Comparison of ENCODE assay signal across 8 cellular contexts in the genomic region with DNA sequence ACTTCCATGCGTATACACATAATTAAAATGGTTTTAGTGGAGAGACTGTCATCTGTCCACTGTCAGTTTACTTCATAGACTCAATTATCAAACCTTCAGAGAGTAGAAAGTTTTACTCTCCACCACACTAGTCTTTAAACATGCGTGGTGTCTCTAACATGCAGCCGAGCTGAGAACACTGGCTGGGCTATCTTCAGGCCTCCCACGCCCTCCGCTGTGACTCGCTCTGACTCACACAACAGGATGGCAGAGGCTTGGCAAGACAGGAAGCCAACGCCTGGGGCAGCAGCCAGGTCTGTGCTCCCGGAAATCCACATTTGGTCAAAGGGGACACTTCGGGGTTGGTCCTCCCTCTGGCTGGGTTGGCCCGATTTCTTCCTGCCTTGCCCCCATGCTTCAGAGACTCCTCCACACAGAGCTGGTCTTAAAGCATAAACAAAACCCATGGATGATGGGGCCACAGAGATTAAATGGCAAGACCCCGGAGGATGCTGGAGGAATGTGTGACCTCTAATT. TPM values are rescaled to one million over a fixed set of nuclear protein-coding genes. Genes with fewer than 3 reads are reported as not detected.
DNase-seq lines count a peak whose midpoint lies in the region; ATAC-seq and TF ChIP-seq lines count a peak whose summit lies in the region.

No MANE protein-coding gene starts in this region.

- intact Hi-C loops in left ventricle myocardium inferior (cut with micrococcal nuclease), result no loop called here

- H3K36me3 Mint-ChIP-seq in activated naive CD8-positive, alpha-beta T cell, result no peaks in the 10 kb centered on the region

- ATAC-seq in GM19043 (IDR thresholded peaks at IDR 0.05; ENCODE audit: low read depth, unreplicated experiment), result peak; percentile 42
- ATAC-seq in HG03442 (IDR thresholded peaks at IDR 0.05; ENCODE audit: unreplicated experiment), result peak; percentile 47

- H3K27me3 Mint-ChIP-seq in activated naive CD8-positive, alpha-beta T cell, result no peaks in the 10 kb centered on the region

- H3K9ac ChIP-seq in skeletal muscle tissue (ENCODE audit: low read depth in 1 of 3, low read length in 3 of 3), result peak overlapping the region in 2 of 3 donors; percentile 47 to 63

- H3K36me3 ChIP-seq in left ventricle myocardium inferior, result no peaks in the 10 kb centered on the region
- H3K36me3 ChIP-seq in skeletal muscle tissue (ENCODE audit: control insufficient read depth in 3 of 3, insufficient read depth in 3 of 3, low read length in 3 of 3), result no peaks in the 10 kb centered on the region

- peak overlapping the region; percentile 49 for H3K4me3 Mint-ChIP-seq in activated naive CD8-positive, alpha-beta T cell

- H3K27ac Mint-ChIP-seq in activated naive CD8-positive, alpha-beta T cell, result peak overlapping the region; percentile 93

- H3K27me3 ChIP-seq in left ventricle myocardium inferior (ENCODE audit: low read depth), result no peaks in the 10 kb centered on the region
- H3K27me3 ChIP-seq in skeletal muscle tissue (ENCODE audit: control insufficient read depth in 3 of 3, insufficient read depth in 3 of 3, low read length in 3 of 3), result no peaks in the 10 kb centered on the region

- peak; percentile 89 for DNase-seq in AG09309 (ENCODE audit: low read depth)
- peak; percentile 68 for DNase-seq in SKM-1 treated with dmso at 0.1 percent for 144 hours (lab: John Stamatoyannopoulos, UW; ENCODE audit: unreplicated experiment)
- peak; percentile 90 for DNase-seq in left ventricle myocardium inferior
- no peak for DNase-seq in NCI-H524 treated with DMSO at 0.1 percent for 48 hours (lab: John Stamatoyannopoulos, UW)

- peaks cover 62% of the 10 kb centered on the region for H3K4me1 Mint-ChIP-seq in activated naive CD8-positive, alpha-beta T cell (ENCODE audit: low read depth)

- H3K4me1 ChIP-seq in left ventricle myocardium inferior (peaks cover 41% of the 10 kb centered on the region), skeletal muscle tissue (ENCODE audit: control insufficient read depth in 3 of 3, insufficient read depth in 3 of 3, low read length in 3 of 3) (peaks cover 27 to 34% (median 33%) of the 10 kb centered on the region in 3 donors)

- H3K9me3 ChIP-seq in left ventricle myocardium inferior (replicated peaks), result no peaks in the 10 kb centered on the region
- H3K9me3 ChIP-seq in skeletal muscle tissue (ENCODE audit: control insufficient read depth in 3 of 3, low read length in 3 of 3), result no peaks in the 10 kb centered on the region

- TF ChIP-seq CTCF in AG09309 (IDR thresholded peaks at IDR 0.05; ENCODE audit: control insufficient read depth, insufficient read depth, low read depth, low read length, missing control alignments) (no peak), left ventricle myocardium inferior (IDR thresholded peaks at IDR 0.05; ENCODE audit: borderline replicate concordance) (no peak)

- H3K9me3 Mint-ChIP-seq in activated naive CD8-positive, alpha-beta T cell (ENCODE audit: low read depth), result no peaks in the 10 kb centered on the region

- peak overlapping the region; percentile 79 for H3K27ac ChIP-seq in left ventricle myocardium inferior (replicated peaks)
- peak overlapping the region; percentile 69 for H3K27ac ChIP-seq in skeletal muscle tissue (ENCODE audit: low read depth, low read length)

- H3K4me3 ChIP-seq in AG09309 (ENCODE audit: control insufficient read depth, low read depth, low read length) (no peak overlapping the region), left ventricle myocardium inferior (no peak overlapping the region), skeletal muscle tissue (ENCODE audit: low read length in 3 of 3) (peak overlapping the region in 2 of 3 donors; percentile 8 to 29)

RNA-seq across cellular contexts. Expression of a gene that starts 22.7 kb away (rescaled TPM):
- 34.6 TPM for total RNA-seq in left ventricle myocardium inferior
- 43.8 TPM for total RNA-seq in skeletal muscle tissue

RNA-seq across cellular contexts. Expression of a gene that starts 55.8 kb away (rescaled TPM):
- total RNA-seq in left ventricle myocardium inferior, result 24.4 TPM
- 15.1 TPM for total RNA-seq in skeletal muscle tissue

Comparison
In these comparisons a context has a peak if more than half of its experiments do, and no peak if none do; other contexts are left out.
1. H3K4me3 ChIP-seq: peak in skeletal muscle tissue (2 of 3); none in AG09309 (single experiment) and left ventricle myocardium inferior (single experiment).